In genomic region chr9:136806631-136807201, GRCh38 we compare ENCODE assay signal across 8 cellular contexts. TPM values are rescaled to one million over a fixed set of nuclear protein-coding genes. Genes with fewer than 3 reads are reported as not detected.
DNase-seq lines count a peak whose midpoint lies in the region; ATAC-seq and TF ChIP-seq lines count a peak whose summit lies in the region.

No MANE protein-coding gene starts in this region.

- CTCF ChIA-PET in activated B cell treated with CpG ODN at 0.5 μM for 24 hours (lab: Charles Lee): interaction anchor here (4.0 kb wide), 1 partner anchor 36 kb away, joined by 17 read pairs; the partner anchor contains the start of gene AJM1

- H3K27ac Mint-ChIP-seq in activated B cell treated with CpG ODN at 0.5 μM for 24 hours: peak overlapping the region; percentile 87

- H3K27ac ChIP-seq in skeletal muscle tissue (ENCODE audit: low read depth, low read length): peak overlapping the region; percentile 81

- H3K27me3 Mint-ChIP-seq in activated B cell treated with CpG ODN at 0.5 μM for 24 hours: no peaks in the 10 kb centered on the region

- peaks cover 25 to 36% (median 29%) of the 10 kb centered on the region in 3 donors for H3K4me1 ChIP-seq in skeletal muscle tissue (ENCODE audit: control insufficient read depth in 3 of 3, insufficient read depth in 3 of 3, low read length in 3 of 3)

- peak overlapping the region; percentile 75 to 89 (median 85) for H3K4me3 ChIP-seq in skeletal muscle tissue (ENCODE audit: low read length in 3 of 3)

- H3K4me3 Mint-ChIP-seq in activated B cell treated with CpG ODN at 0.5 μM for 24 hours: peak overlapping the region; percentile 88

- peak; percentile 10 for ATAC-seq in GM21528 (IDR thresholded peaks at IDR 0.05; ENCODE audit: low FRiP score, unreplicated experiment)
- ATAC-seq in activated B cell treated with CpG ODN at 0.5 μM for 24 hours (ENCODE audit: low read depth): no peak
- no peak for ATAC-seq in left ventricle myocardium superior
- no peak for ATAC-seq in HG02623 (IDR thresholded peaks at IDR 0.05; ENCODE audit: unreplicated experiment)
- ATAC-seq in activated CD4-positive, CD25-positive, alpha-beta regulatory T cell treated with anti-CD3 and anti-CD28 coated beads, Interleukin-2, amount 50 U/mL, for 24 hours: no peak

- H3K4me1 Mint-ChIP-seq in activated B cell treated with CpG ODN at 0.5 μM for 24 hours: peaks cover 35% of the 10 kb centered on the region

- peaks cover 6 to 9% (median 6%) of the 10 kb centered on the region in 3 donors for H3K27me3 ChIP-seq in skeletal muscle tissue (ENCODE audit: control insufficient read depth in 3 of 3, insufficient read depth in 3 of 3, low read length in 3 of 3)

- peak overlapping the region; percentile 77 to 91 (median 83) for H3K9ac ChIP-seq in skeletal muscle tissue (ENCODE audit: low read depth in 1 of 3, low read length in 3 of 3)

- H3K9me3 ChIP-seq in skeletal muscle tissue (ENCODE audit: control insufficient read depth in 3 of 3, low read length in 3 of 3): no peaks in the 10 kb centered on the region

- intact Hi-C loops in activated B cell treated with CpG ODN at 0.5 μM for 24 hours (cut with micrococcal nuclease) (loop anchor here (1.0 to 5.0 kb wide), 5 partner anchors 15 to 186 kb away; partner anchors contain the start of genes AJM1, PAXX, PHPT1 and TMEM141), left ventricle myocardium superior (cut with micrococcal nuclease) (no loop called here)

- no peak for TF ChIP-seq CTCF in activated B cell treated with CpG ODN at 0.5 μM for 24 hours (IDR thresholded peaks at IDR 0.05)

- H3K36me3 Mint-ChIP-seq in activated B cell treated with CpG ODN at 0.5 μM for 24 hours (ENCODE audit: low read depth): peaks cover 20% of the 10 kb centered on the region

- DNase-seq in activated B cell treated with CpG ODN at 0.5 μM for 24 hours (no peak), left ventricle myocardium superior (peak; percentile 30), LoVo (ENCODE audit: low spot score) (no peak), SW480 (ENCODE audit: low spot score) (no peak)

- POLR2A ChIA-PET in activated B cell treated with CpG ODN at 0.5 μM for 24 hours (lab: Charles Lee): interaction anchor here (0.9 to 2.0 kb wide), 14 partner anchors 8 to 416 kb away, joined by 3 to 11 read pairs (median 4); partner anchors contain the start of genes AJM1, CCDC183, EDF1 and MAN1B1

- peaks cover 0 to 6% (median 2%) of the 10 kb centered on the region in 3 donors for H3K36me3 ChIP-seq in skeletal muscle tissue (ENCODE audit: control insufficient read depth in 3 of 3, insufficient read depth in 3 of 3, low read length in 3 of 3)

- H3K9me3 Mint-ChIP-seq in activated B cell treated with CpG ODN at 0.5 μM for 24 hours: no peaks in the 10 kb centered on the region

RNA-seq across cellular contexts. Expression of gene RABL6, which starts 1.0 kb away (rescaled TPM):
- total RNA-seq in activated B cell treated with CpG ODN at 0.5 μM for 24 hours (70.1 and 75.0 TPM in 2 replicates), left ventricle myocardium superior (73.0 TPM), skeletal muscle tissue (34.4 TPM)

RNA-seq across cellular contexts. Expression of gene CCDC183, which starts 10.6 kb away (rescaled TPM):
- total RNA-seq in activated B cell treated with CpG ODN at 0.5 μM for 24 hours (not detected in 2 replicates), left ventricle myocardium superior (2.2 TPM), skeletal muscle tissue (1.0 TPM)

RNA-seq across cellular contexts. Expression of gene TMEM141, which starts 15.6 kb away (rescaled TPM):
- 34.9 and 35.8 TPM in 2 replicates for total RNA-seq in activated B cell treated with CpG ODN at 0.5 μM for 24 hours
- 74.2 TPM for total RNA-seq in left ventricle myocardium superior
- 28.7 TPM for total RNA-seq in skeletal muscle tissue

RNA-seq across cellular contexts. Expression of gene AJM1, which starts 35.6 kb away (rescaled TPM):
- total RNA-seq in activated B cell treated with CpG ODN at 0.5 μM for 24 hours (1.0 and 1.6 TPM in 2 replicates), left ventricle myocardium superior (9.1 TPM), skeletal muscle tissue (0.52 TPM)

RNA-seq across cellular contexts. Expression of gene LCN15, which starts 42.4 kb away (rescaled TPM):
- total RNA-seq in activated B cell treated with CpG ODN at 0.5 μM for 24 hours: not detected in 2 replicates
- total RNA-seq in left ventricle myocardium superior: 0.59 TPM
- total RNA-seq in skeletal muscle tissue: not detected
